In genomic region chr1:20594746-20595145, GRCh38 we compare ENCODE assay signal across 9 cellular contexts. TPM values are rescaled to one million over a fixed set of nuclear protein-coding genes. Genes with fewer than 3 reads are reported as not detected.
"Had no signal": no experiment of that assay in that cellular context is flagged by ENCODE, and none has a peak within 500 bp of the region (broad histone marks: within the 10 kb centered on the region; RNA-seq: fewer than 3 reads in every experiment).

No MANE protein-coding gene starts in this region.

- H3K4me3 ChIP-seq: K562 had no signal

- H3K27ac Mint-ChIP-seq: IgD-negative memory B cell had no signal

- DNase-seq: IMR-90, KBM-7, KG1 had no signal

- ATAC-seq: HepG2, K562 had no signal

- H3K4me2 ChIP-seq: KMS-11 had no signal

- H3K27ac ChIP-seq: HL-60, KMS-11 had no signal

RNA-seq across cellular contexts. Expression of gene CDA, which starts 5.8 kb away (rescaled TPM):
- total RNA-seq: K562 had no signal
- polyA plus RNA-seq: K562 had no signal

RNA-seq across cellular contexts. Expression of gene FAM43B, which starts 42.4 kb away (rescaled TPM):
- total RNA-seq: HT-29, IMR-90, K562 had no signal
- polyA plus RNA-seq: IgD-negative memory B cell, K562 had no signal
